In genomic region chr3:126472277-126473006, GRCh38 we compare ENCODE assay signal across 8 cellular contexts. TPM values are rescaled to one million over a fixed set of nuclear protein-coding genes. Genes with fewer than 3 reads are reported as not detected.
A peak's percentile ranks its signal among the peaks of the same experiment; 100 is the strongest.
DNase-seq lines count a peak whose midpoint lies in the region; TF ChIP-seq lines count a peak whose summit lies in the region.

No MANE protein-coding gene starts in this region.

- H3K9me3 ChIP-seq in PC-9 (ENCODE audit: insufficient read depth, low read depth): no peaks in the 10 kb centered on the region
- no peaks in the 10 kb centered on the region for H3K9me3 ChIP-seq in liver (ENCODE audit: control insufficient read depth in 4 of 4, low read length in 3 of 4)
- no peaks in the 10 kb centered on the region for H3K9me3 ChIP-seq in stomach smooth muscle (ENCODE audit: control insufficient read depth in 2 of 2, low read length in 2 of 2)

- peaks cover 72% of the 10 kb centered on the region for H3K79me2 ChIP-seq in PC-9 (ENCODE audit: low read depth)

- CTCF ChIA-PET in PC-9 (lab: Charles Lee): interaction anchor here (0.5 to 1.4 kb wide), 5 partner anchors 80 to 1424 kb away, joined by 3 to 4 read pairs (median 4); no protein-coding TSS in a partner anchor

- H3K27me3 ChIP-seq in PC-9 (ENCODE audit: insufficient read depth, low read depth) (no peaks in the 10 kb centered on the region), liver (ENCODE audit: control insufficient read depth in 4 of 4, insufficient read depth in 4 of 4, low read length in 3 of 4) (no peaks in the 10 kb centered on the region), stomach smooth muscle (ENCODE audit: control insufficient read depth in 1 of 2, insufficient read depth in 2 of 2, low read length in 2 of 2) (no peaks in the 10 kb centered on the region)

- peaks cover 38 to 44% of the 10 kb centered on the region in 2 donors for H3K36me3 Mint-ChIP-seq in CD14-positive monocyte

- TF ChIP-seq RAD21 in liver (IDR thresholded peaks at IDR 0.05): peak; percentile 59 to 62

- peak overlapping the region; percentile 87 for H3K27ac ChIP-seq in PC-9
- peak overlapping the region in 1 of 2 donors; percentile 33 for H3K27ac ChIP-seq in coronary artery
- H3K27ac ChIP-seq in liver (ENCODE audit: low read depth in 1 of 2, low read length in 2 of 2): peak overlapping the region; percentile 53 to 66
- H3K27ac ChIP-seq in stomach smooth muscle (ENCODE audit: low read length): peak overlapping the region; percentile 24

- H3F3A ChIP-seq in PC-9 (ENCODE audit: insufficient read depth, low read depth): peaks cover 24% of the 10 kb centered on the region

- H3K9ac ChIP-seq in liver (ENCODE audit: low read depth in 1 of 2, low read length in 2 of 2) (peak overlapping the region; percentile 17 to 29), stomach smooth muscle (ENCODE audit: low read length in 2 of 2) (peak overlapping the region; percentile 27 to 36)

- H4K20me1 ChIP-seq in PC-9 (ENCODE audit: insufficient read depth): peaks cover 35% of the 10 kb centered on the region

- H3K4me3 ChIP-seq in PC-9: peak overlapping the region; percentile 96
- peak overlapping the region; percentile 82 for H3K4me3 ChIP-seq in coronary artery
- peak overlapping the region; percentile 3 to 30 (median 6) for H3K4me3 ChIP-seq in liver (ENCODE audit: low read depth in 1 of 3, low read length in 3 of 3)
- peak overlapping the region; percentile 27 to 59 for H3K4me3 ChIP-seq in stomach smooth muscle (ENCODE audit: low read length in 2 of 2)

- WGBS in liver: 37% methylated on average over 8 of the region's 8 CpGs

- H3K36me3 ChIP-seq in PC-9 (ENCODE audit: low read depth) (peaks cover 32% of the 10 kb centered on the region), liver (ENCODE audit: control insufficient read depth in 4 of 4, insufficient read depth in 3 of 4, low read depth in 1 of 4, low read length in 3 of 4) (peaks cover 5 to 28% (median 23%) of the 10 kb centered on the region in 4 donors), stomach smooth muscle (ENCODE audit: control insufficient read depth in 2 of 2, insufficient read depth in 2 of 2, low read length in 2 of 2) (peaks cover 35 to 37% of the 10 kb centered on the region in 2 donors)

- no peaks in the 10 kb centered on the region for H3K9me2 ChIP-seq in PC-9 (ENCODE audit: insufficient read depth)

- BruUV-seq in PC-9 (replicated peaks; lab: Mats Ljungman, UMichigan): TSS peak; percentile 41

- no peaks in the 10 kb centered on the region for H3K27me3 Mint-ChIP-seq in CD14-positive monocyte (ENCODE audit: low read depth in 3 of 3)

- peak overlapping the region; percentile 95 to 99 (median 98) for H3K27ac Mint-ChIP-seq in CD14-positive monocyte

- POLR2A ChIA-PET in PC-9 (lab: Charles Lee; ENCODE audit: unreplicated experiment): interaction anchor here (0.7 kb wide), 1 partner anchor 339 kb away, joined by 3 read pairs; no protein-coding TSS in a partner anchor

- peaks cover 61% of the 10 kb centered on the region for H3K4me1 Mint-ChIP-seq in CD14-positive monocyte

- no peak overlapping the region for H2AFZ ChIP-seq in PC-9

- H3K4me1 ChIP-seq in PC-9 (replicated peaks; ENCODE audit: insufficient read depth) (peaks cover 26% of the 10 kb centered on the region), liver (ENCODE audit: control insufficient read depth in 4 of 4, insufficient read depth in 4 of 4, low read length in 3 of 4) (peaks cover 9 to 58% (median 43%) of the 10 kb centered on the region in 4 donors), stomach smooth muscle (ENCODE audit: control insufficient read depth, insufficient read depth, low read length) (peaks cover 48% of the 10 kb centered on the region)

- TF ChIP-seq CTCF in CD14-positive monocyte (IDR thresholded peaks at IDR 0.05) (peak; percentile 36), PC-9 (conservative IDR thresholded peaks at IDR 0.05) (no peak; the same call in 1 of the 2 replicates), coronary artery (IDR thresholded peaks at IDR 0.05) (no peak), liver (IDR thresholded peaks at IDR 0.05; ENCODE audit: low read depth, low read length, missing input control) (peak; percentile 27)

- H3K9me3 Mint-ChIP-seq in CD14-positive monocyte: peaks cover 0 to 3% (median 0%) of the 10 kb centered on the region in 7 donors

- intact Hi-C loops in CD14-positive monocyte (cut with micrococcal nuclease): loop anchor here (10.0 kb wide), 2 partner anchors 118 to 558 kb away; partner anchors contain the start of gene KLF15 (in 1 of the 2)
- intact Hi-C loops in PC-9 (cut with micrococcal nuclease; ENCODE audit: unreplicated experiment): loop anchor here (2.0 to 10.0 kb wide), 3 partner anchors 188 to 1072 kb away; no protein-coding TSS in a partner anchor

- peak; percentile 95 for DNase-seq in CD14-positive monocyte (ENCODE audit: low spot score)
- peak; percentile 89 for DNase-seq in HPDE6-E6E7 (ENCODE audit: extremely low spot score)
- DNase-seq in PC-9: peak; percentile 78 to 95
- no peak for DNase-seq in coronary artery (ENCODE audit: low spot score)
- DNase-seq in stimulated activated CD4-positive, alpha-beta T cell treated with anti-CD3 and anti-CD28 coated beads, Interleukin-4, amount 100 ng/mL, for 1 hour: no peak
- DNase-seq in cerebellum (ENCODE audit: low spot score): no peak

- H3K4me3 Mint-ChIP-seq in CD14-positive monocyte: peak overlapping the region; percentile 87 to 88

- peak overlapping the region; percentile 91 for H3K4me2 ChIP-seq in PC-9

TF ChIP-seq in liver, 16 proteins besides CTCF, POLR2A, EP300 and RAD21 (continues in another document):
- TF ChIP-seq ZBTB33 (IDR thresholded peaks at IDR 0.05) (peak; percentile 60), RXRA (IDR thresholded peaks at IDR 0.05) (peak; percentile 43 to 71), ATF3 (IDR thresholded peaks at IDR 0.05) (peak; percentile 97), YY1 (IDR thresholded peaks at IDR 0.05) (peak; percentile 96), TAF1 (conservative IDR thresholded peaks at IDR 0.05) (no peak), FOXA1 (IDR thresholded peaks at IDR 0.05) (peak; percentile 37), JUND (IDR thresholded peaks at IDR 0.05) (peak; percentile 98 to 99), NR2F2 (IDR thresholded peaks at IDR 0.05) (no peak), REST (IDR thresholded peaks at IDR 0.05) (peak; percentile 77), SP1 (IDR thresholded peaks at IDR 0.05) (peak; percentile 71), GABPA (IDR thresholded peaks at IDR 0.05 in 1 of 2, conservative IDR thresholded peaks at IDR 0.05 in 1 of 2) (peak in 1 of 2 donors; percentile 52), HNF4G (IDR thresholded peaks at IDR 0.05) (no peak), HNF4A (conservative IDR thresholded peaks at IDR 0.05) (peak; percentile 37 to 60), EGR1 (IDR thresholded peaks at IDR 0.05; ENCODE audit: low read depth in 2 of 2) (peak in 1 of 2 donors; percentile 88)

RNA-seq across cellular contexts. Expression of gene ZXDC, which starts 3.2 kb away (rescaled TPM):
- 1 to 10 TPM; 6.3 to 9.7 TPM for polyA plus RNA-seq in CD14-positive monocyte
- 52.9 and 55.4 TPM in 2 replicates for total RNA-seq in PC-9 (2021)
- total RNA-seq in liver: 10 to 100 TPM; 17.2 to 42.3 TPM
- 10 to 100 TPM in 1 of 2 donors, 1 to 10 TPM in 1; 7.0 to 10.5 TPM for polyA plus RNA-seq in liver
- total RNA-seq in cerebellum: 51.0 TPM

RNA-seq across cellular contexts. Expression of gene UROC1, which starts 45.1 kb away (rescaled TPM):
- polyA plus RNA-seq in CD14-positive monocyte (not detected), liver (10 to 100 TPM; 16.5 to 20.0 TPM)
- total RNA-seq in PC-9 (2021) (not detected in 2 replicates), liver (10 to 100 TPM in 1 of 2 donors, 1 to 10 TPM in 1; 5.9 to 28.4 TPM), cerebellum (0.27 TPM)

RNA-seq across cellular contexts. Expression of gene CHST13, which starts 51.5 kb away (rescaled TPM):
- polyA plus RNA-seq in CD14-positive monocyte: 10 to 100 TPM; 39.2 to 41.8 TPM
- total RNA-seq in PC-9 (2021): 0.52 and 1.2 TPM in 2 replicates
- 10 to 100 TPM; 19.7 to 39.1 TPM for total RNA-seq in liver
- polyA plus RNA-seq in liver: 10 to 100 TPM; 22.1 to 28.3 TPM
- total RNA-seq in cerebellum: not detected

Comparison
In these comparisons a context has a peak if more than half of its experiments do, and no peak if none do; other contexts are left out.
1. DNase-seq: peak in CD14-positive monocyte (single experiment), HPDE6-E6E7 (single experiment) and PC-9 (2 of 2); none in coronary artery (single experiment), stimulated activated CD4-positive, alpha-beta T cell treated with anti-CD3 and anti-CD28 coated beads, Interleukin-4, amount 100 ng/mL, for 1 hour (single experiment) and cerebellum (single experiment).
2. CTCF ChIP-seq: peak in CD14-positive monocyte (single experiment) and liver (single experiment); none in PC-9 (single experiment) and coronary artery (single experiment).
3. H3K4me3 ChIP-seq: peak in every context shown above with its lines; median percentile 96 in PC-9; 82 in coronary artery; 43 in stomach smooth muscle; 6 in liver.